ENCODE assay signal across 10 cellular contexts in genomic region chr5:139415221-139415861, GRCh38. TPM values are rescaled to one million over a fixed set of nuclear protein-coding genes. Genes with fewer than 3 reads are reported as not detected.
DNase-seq lines count a peak whose midpoint lies in the region; ATAC-seq lines count a peak whose summit lies in the region.
"Had no signal": no experiment of that assay in that cellular context is flagged by ENCODE, and none has a peak within 500 bp of the region (broad histone marks: within the 10 kb centered on the region; RNA-seq: fewer than 3 reads in every experiment).

No MANE protein-coding gene starts in this region.

- peaks cover 69% of the 10 kb centered on the region for H3K4me1 Mint-ChIP-seq in activated T-helper 1 cell treated with anti-CD3 and anti-CD28 coated beads, Interleukin-12 subunit alpha, Interleukin-12 subunit beta, Interleukin-2, Interleukin-4 antibody, amounts not matched to agents 30 ng/mL and 10 ng/mL and 1 ng/mL, durations not matched to agents 14 hours and 24 hours and 36 hours (ENCODE audit: low read depth)
- H3K4me1 Mint-ChIP-seq: IgD-negative memory B cell had no signal

- peak; percentile 60 for DNase-seq in NCI-H1694 (lab: John Stamatoyannopoulos, UW)
- DNase-seq in activated T-helper 1 cell treated with anti-CD3 and anti-CD28 coated beads, Interleukin-12 subunit alpha, Interleukin-12 subunit beta, Interleukin-2, Interleukin-4 antibody, amounts not matched to agents 30 ng/mL and 10 ng/mL and 1 ng/mL, durations not matched to agents 14 hours and 24 hours and 36 hours (ENCODE audit: low spot score) = no peak
- peak; percentile 74 for DNase-seq in Right ventricle myocardium superior
- DNase-seq in stimulated activated CD8-positive, alpha-beta memory T cell treated with anti-CD3 and anti-CD28 coated beads, Interleukin-4, amount 100 ng/mL, for 48 hours = peak; percentile 66
- no peak for DNase-seq in SKM-1 (lab: John Stamatoyannopoulos, UW; ENCODE audit: unreplicated experiment)
- no peak for DNase-seq in T-helper 9 cell
- DNase-seq: foreskin fibroblast, HFFc6 had no signal

- H3K27me3 Mint-ChIP-seq in activated T-helper 1 cell treated with anti-CD3 and anti-CD28 coated beads, Interleukin-12 subunit alpha, Interleukin-12 subunit beta, Interleukin-2, Interleukin-4 antibody, amounts not matched to agents 30 ng/mL and 10 ng/mL and 1 ng/mL, durations not matched to agents 14 hours and 24 hours and 36 hours (ENCODE audit: insufficient read depth) = no peaks in the 10 kb centered on the region
- H3K27me3 Mint-ChIP-seq: IgD-negative memory B cell had no signal

- peak overlapping the region; percentile 94 for H3K27ac Mint-ChIP-seq in activated T-helper 1 cell treated with anti-CD3 and anti-CD28 coated beads, Interleukin-12 subunit alpha, Interleukin-12 subunit beta, Interleukin-2, Interleukin-4 antibody, amounts not matched to agents 30 ng/mL and 10 ng/mL and 1 ng/mL, durations not matched to agents 14 hours and 24 hours and 36 hours
- H3K27ac Mint-ChIP-seq: HFFc6, IgD-negative memory B cell had no signal

- intact Hi-C loops in activated T-helper 1 cell treated with anti-CD3 and anti-CD28 coated beads, Interleukin-12 subunit alpha, Interleukin-12 subunit beta, Interleukin-2, Interleukin-4 antibody, amounts not matched to agents 30 ng/mL and 10 ng/mL and 1 ng/mL, durations not matched to agents 14 hours and 24 hours and 36 hours (cut with micrococcal nuclease) = loop anchor here (1.0 to 10.0 kb wide), 10 partner anchors 11 to 329 kb away; partner anchors contain the start of genes DNAJC18, SPATA24 and UBE2D2
- intact Hi-C loops in Right ventricle myocardium superior (cut with DNase I) = loop anchor here (10.0 kb wide), 1 partner anchor 121 kb away; the partner anchor contains the start of gene MATR3

- H3K9me3 Mint-ChIP-seq in activated T-helper 1 cell treated with anti-CD3 and anti-CD28 coated beads, Interleukin-12 subunit alpha, Interleukin-12 subunit beta, Interleukin-2, Interleukin-4 antibody, amounts not matched to agents 30 ng/mL and 10 ng/mL and 1 ng/mL, durations not matched to agents 14 hours and 24 hours and 36 hours = no peaks in the 10 kb centered on the region
- H3K9me3 Mint-ChIP-seq: HFFc6, IgD-negative memory B cell had no signal

- H3K36me3 Mint-ChIP-seq in activated T-helper 1 cell treated with anti-CD3 and anti-CD28 coated beads, Interleukin-12 subunit alpha, Interleukin-12 subunit beta, Interleukin-2, Interleukin-4 antibody, amounts not matched to agents 30 ng/mL and 10 ng/mL and 1 ng/mL, durations not matched to agents 14 hours and 24 hours and 36 hours (ENCODE audit: low read depth) = peaks cover 44% of the 10 kb centered on the region

- peak overlapping the region; percentile 73 for H3K4me3 Mint-ChIP-seq in activated T-helper 1 cell treated with anti-CD3 and anti-CD28 coated beads, Interleukin-12 subunit alpha, Interleukin-12 subunit beta, Interleukin-2, Interleukin-4 antibody, amounts not matched to agents 30 ng/mL and 10 ng/mL and 1 ng/mL, durations not matched to agents 14 hours and 24 hours and 36 hours
- H3K4me3 Mint-ChIP-seq: HFFc6, IgD-negative memory B cell had no signal

- ATAC-seq in Right ventricle myocardium superior (ENCODE audit: poor library complexity) (peak; percentile 67), HG03045 (IDR thresholded peaks at IDR 0.05; ENCODE audit: unreplicated experiment) (no peak)

RNA-seq across cellular contexts. Expression of gene SPATA24, which starts 11.5 kb away (rescaled TPM):
- total RNA-seq in activated T-helper 1 cell treated with anti-CD3 and anti-CD28 coated beads, Interleukin-12 subunit alpha, Interleukin-12 subunit beta, Interleukin-2, Interleukin-4 antibody, amounts not matched to agents 30 ng/mL and 10 ng/mL and 1 ng/mL, durations not matched to agents 14 hours and 24 hours and 36 hours = 4.1 and 5.3 TPM in 2 replicates
- total RNA-seq in Right ventricle myocardium superior = 17.1 TPM

RNA-seq across cellular contexts. Expression of gene PROB1, which starts 20.4 kb away (rescaled TPM):
- total RNA-seq in activated T-helper 1 cell treated with anti-CD3 and anti-CD28 coated beads, Interleukin-12 subunit alpha, Interleukin-12 subunit beta, Interleukin-2, Interleukin-4 antibody, amounts not matched to agents 30 ng/mL and 10 ng/mL and 1 ng/mL, durations not matched to agents 14 hours and 24 hours and 36 hours = 9.1 and 9.3 TPM in 2 replicates
- total RNA-seq in Right ventricle myocardium superior = 50.3 TPM

RNA-seq across cellular contexts. Expression of gene DNAJC18, which starts 24.0 kb away (rescaled TPM):
- total RNA-seq in activated T-helper 1 cell treated with anti-CD3 and anti-CD28 coated beads, Interleukin-12 subunit alpha, Interleukin-12 subunit beta, Interleukin-2, Interleukin-4 antibody, amounts not matched to agents 30 ng/mL and 10 ng/mL and 1 ng/mL, durations not matched to agents 14 hours and 24 hours and 36 hours = 30.0 and 36.3 TPM in 2 replicates
- 11.5 TPM for total RNA-seq in Right ventricle myocardium superior

RNA-seq across cellular contexts. Expression of gene MZB1, which starts 25.6 kb away (rescaled TPM):
- total RNA-seq in activated T-helper 1 cell treated with anti-CD3 and anti-CD28 coated beads, Interleukin-12 subunit alpha, Interleukin-12 subunit beta, Interleukin-2, Interleukin-4 antibody, amounts not matched to agents 30 ng/mL and 10 ng/mL and 1 ng/mL, durations not matched to agents 14 hours and 24 hours and 36 hours = 38.1 and 38.8 TPM in 2 replicates
- 0.70 TPM for total RNA-seq in Right ventricle myocardium superior

RNA-seq across cellular contexts. Expression of gene SLC23A1, which starts 32.2 kb away (rescaled TPM):
- total RNA-seq in activated T-helper 1 cell treated with anti-CD3 and anti-CD28 coated beads, Interleukin-12 subunit alpha, Interleukin-12 subunit beta, Interleukin-2, Interleukin-4 antibody, amounts not matched to agents 30 ng/mL and 10 ng/mL and 1 ng/mL, durations not matched to agents 14 hours and 24 hours and 36 hours = 1.4 and 1.5 TPM in 2 replicates
- not detected for total RNA-seq in Right ventricle myocardium superior
- total RNA-seq: HFFc6 had no signal

Comparison
In these comparisons a context has a peak if more than half of its experiments do, and no peak if none do; other contexts are left out.
1. DNase-seq: peak in NCI-H1694 (single experiment), Right ventricle myocardium superior (single experiment) and stimulated activated CD8-positive, alpha-beta memory T cell treated with anti-CD3 and anti-CD28 coated beads, Interleukin-4, amount 100 ng/mL, for 48 hours (single experiment); none in activated T-helper 1 cell treated with anti-CD3 and anti-CD28 coated beads, Interleukin-12 subunit alpha, Interleukin-12 subunit beta, Interleukin-2, Interleukin-4 antibody, amounts not matched to agents 30 ng/mL and 10 ng/mL and 1 ng/mL, durations not matched to agents 14 hours and 24 hours and 36 hours (single experiment), SKM-1 (single experiment) and T-helper 9 cell (single experiment).